Comparison of ENCODE assay signal across 1 cellular context in the genomic region with DNA sequence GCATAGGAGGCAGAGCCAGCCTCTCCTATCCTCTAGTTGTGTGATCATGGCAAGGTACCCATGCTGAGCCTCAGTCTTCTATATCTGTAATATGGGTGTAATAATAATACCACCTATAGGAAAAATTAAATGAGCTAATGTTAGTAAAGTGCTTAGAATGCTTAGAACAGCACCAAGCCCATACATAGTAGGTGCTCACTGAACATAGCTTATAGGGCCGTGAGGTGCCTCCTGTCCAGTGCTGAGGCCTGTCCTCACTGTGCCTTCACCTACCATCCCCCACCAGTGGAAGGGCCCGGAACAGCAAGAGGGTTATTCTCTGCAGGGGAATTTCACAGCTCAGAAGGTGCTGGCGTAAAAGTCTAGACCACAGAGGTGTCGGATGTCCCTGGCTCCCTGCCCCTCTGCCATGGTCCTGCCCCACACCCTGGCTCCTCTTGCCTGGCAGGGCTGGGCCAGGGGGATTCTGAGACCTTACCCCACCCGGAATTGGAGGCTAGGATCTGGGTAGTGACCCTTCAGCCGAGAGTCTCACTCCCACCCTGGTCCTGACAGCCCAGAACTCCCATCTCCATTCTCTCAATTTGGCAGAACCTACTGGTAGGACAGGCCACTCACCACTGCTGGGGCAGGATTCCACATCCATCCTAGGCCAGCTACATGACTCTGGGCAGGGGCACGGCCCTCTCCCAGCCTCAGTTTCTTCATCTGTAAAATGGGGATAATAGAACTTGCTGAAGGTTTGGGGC.
TF ChIP-seq lines count a peak whose summit lies in the region.

No MANE protein-coding gene starts in this region.

TF ChIP-seq in endothelial cell of umbilical vein, 7 proteins besides CTCF, POLR2A, EP300 and RAD21:
- TF ChIP-seq MYC (IDR thresholded peaks at IDR 0.05; ENCODE audit: low read depth, low read length), result no peak
- TF ChIP-seq GATA2 (IDR thresholded peaks at IDR 0.05; ENCODE audit: insufficient read depth, insufficient read length, low read depth, low read length), result no peak
- TF ChIP-seq, protein P1, sequence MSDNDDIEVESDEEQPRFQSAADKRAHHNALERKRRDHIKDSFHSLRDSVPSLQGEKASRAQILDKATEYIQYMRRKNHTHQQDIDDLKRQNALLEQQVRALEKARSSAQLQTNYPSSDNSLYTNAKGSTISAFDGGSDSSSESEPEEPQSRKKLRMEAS (IDR thresholded peaks at IDR 0.05; ENCODE audit: insufficient read depth, insufficient read length), result no peak
- TF ChIP-seq EZH2 (IDR thresholded peaks at IDR 0.05; ENCODE audit: borderline replicate concordance, low read depth, low read length, severe bottlenecking), result no peak
- no peak for TF ChIP-seq FOS (IDR thresholded peaks at IDR 0.05; ENCODE audit: borderline replicate concordance, insufficient read depth, low read length)
- no peak for TF ChIP-seq JUN (IDR thresholded peaks at IDR 0.05; ENCODE audit: borderline replicate concordance, insufficient read depth, insufficient read length, low read depth)
